Comparison of ENCODE assay signal across 24 cellular contexts in genomic region chr2:164667566-164667965, GRCh38. TPM values are rescaled to one million over a fixed set of nuclear protein-coding genes. Genes with fewer than 3 reads are reported as not detected.
"Had no signal": no experiment of that assay in that cellular context is flagged by ENCODE, and none has a peak within 500 bp of the region (broad histone marks: within the 10 kb centered on the region; RNA-seq: fewer than 3 reads in every experiment).

No MANE protein-coding gene starts in this region.

- H3K27me3 Mint-ChIP-seq: naive B cell; progenitor cell of endocrine pancreas; stimulated activated memory B cell treated with anti-CD40 and anti-IgM and Interleukin-4, amounts not matched to agents 10 μg/mL and 1 μg/mL and 100 μg/mL, for 72 hours had no signal

- H3K9me3 Mint-ChIP-seq: naive B cell; stimulated activated memory B cell treated with anti-CD40 and anti-IgM and Interleukin-4, amounts not matched to agents 10 μg/mL and 1 μg/mL and 100 μg/mL, for 72 hours had no signal

- H3K4me3 ChIP-seq: left ventricle myocardium inferior, lung, ovary, right atrium auricular region, right lobe of liver, smooth muscle cell, stomach, testis, thyroid gland, transverse colon, upper lobe of left lung, vagina had no signal

- H3K4me2 ChIP-seq: smooth muscle cell had no signal

- H3K9me3 ChIP-seq: left ventricle myocardium inferior, ovary, right atrium auricular region, right lobe of liver, stomach, testis, thyroid gland, transverse colon, upper lobe of left lung, vagina had no signal

- H3K27ac ChIP-seq: left ventricle myocardium inferior, ovary, right atrium auricular region, right lobe of liver, stomach, testis, thyroid gland, transverse colon, upper lobe of left lung, vagina had no signal

- DNase-seq: islet precursor cell; left ventricle myocardium inferior; mesendoderm; naive B cell; natural killer cell; ovary; right lobe of liver; stimulated activated CD4-positive, alpha-beta T cell treated with anti-CD3 and anti-CD28 coated beads, Interleukin-1b, Interleukin-23, amount 100 ng/mL, for 48 hours; stimulated activated CD4-positive, alpha-beta T cell treated with anti-CD3 and anti-CD28 coated beads, Interleukin-2, amount 100 ng/mL, for 48 hours; stimulated activated CD4-positive, alpha-beta T cell treated with anti-CD3 and anti-CD28 coated beads, Interleukin-4, amount 100 ng/mL, for 4 hours; stimulated activated CD8-positive, alpha-beta memory T cell treated with anti-CD3 and anti-CD28 coated beads, Interleukin-4, amount 100 ng/mL, for 48 hours; stimulated activated naive CD8-positive, alpha-beta T cell treated with anti-CD3 and anti-CD28 coated beads, Interleukin-15, Interleukin-2, amounts not matched to agents 100 U/mL and 50 U/mL, for 24 hours; stomach; testis; thyroid gland; transverse colon; upper lobe of left lung had no signal

- H3K27ac Mint-ChIP-seq: mesothelial cell of epicardium; natural killer cell; stimulated activated memory B cell treated with anti-CD40 and anti-IgM and Interleukin-4, amounts not matched to agents 10 μg/mL and 1 μg/mL and 100 μg/mL, for 72 hours had no signal

- H3K4me1 ChIP-seq: right lobe of liver, stomach, testis, transverse colon, upper lobe of left lung, vagina had no signal

- H3K4me1 Mint-ChIP-seq: mesothelial cell of epicardium, natural killer cell had no signal

- H3K36me3 ChIP-seq: left ventricle myocardium inferior, ovary, right atrium auricular region, right lobe of liver, stomach, thyroid gland, transverse colon, upper lobe of left lung, vagina had no signal

- H3K4me3 Mint-ChIP-seq: mesothelial cell of epicardium; natural killer cell; stimulated activated memory B cell treated with anti-CD40 and anti-IgM and Interleukin-4, amounts not matched to agents 10 μg/mL and 1 μg/mL and 100 μg/mL, for 72 hours had no signal

- H3K36me3 Mint-ChIP-seq: natural killer cell had no signal

- H3K27me3 ChIP-seq: ovary, right atrium auricular region, right lobe of liver, stomach, testis, thyroid gland, transverse colon, upper lobe of left lung, vagina had no signal

RNA-seq across cellular contexts. Expression of gene GRB14, which starts 46.3 kb away (rescaled TPM):
- total RNA-seq: natural killer cell had no signal
